In genomic region chr1:32817159-32817814, GRCh38 we compare ENCODE assay signal across 1 cellular context.
TF ChIP-seq lines count a peak whose summit lies in the region.

TSS of gene S100PBP (plus strand) at chr1:32817653. CDS start at chr1:32826100, 8,447 bp downstream.
TSS of gene YARS1 (minus strand) at chr1:32817358. CDS start at chr1:32817244, 114 bp downstream.

TF ChIP-seq in HepG2, 621 proteins besides CTCF, POLR2A, EP300 and RAD21 (continued from another document and continues in another):
- TF ChIP-seq, protein P1, sequence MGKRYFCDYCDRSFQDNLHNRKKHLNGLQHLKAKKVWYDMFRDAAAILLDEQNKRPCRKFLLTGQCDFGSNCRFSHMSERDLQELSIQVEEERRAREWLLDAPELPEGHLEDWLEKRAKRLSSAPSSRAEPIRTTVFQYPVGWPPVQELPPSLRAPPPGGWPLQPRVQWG (CRISPR knock-in tag; IDR thresholded peaks at IDR 0.05; ENCODE audit: borderline replicate concordance, low read depth), result no peak
- TF ChIP-seq SNAPC4 (CRISPR knock-in tag; IDR thresholded peaks at IDR 0.05) (0 out of 2 replicates have a peak, but pooled peaks have one; percentile 81), DRAP1 (CRISPR knock-in tag; IDR thresholded peaks at IDR 0.05) (peak; percentile 89; the same call in 1 of the 2 replicates), TCF7L2 (IDR thresholded peaks at IDR 0.05; ENCODE audit: low read depth, low read length) (no peak), ZNF441 (CRISPR knock-in tag; IDR thresholded peaks at IDR 0.05; ENCODE audit: borderline replicate concordance) (peak; percentile 98), SPEN (CRISPR knock-in tag; IDR thresholded peaks at IDR 0.05; ENCODE audit: low read depth) (peak; percentile 94), ZNF335 (CRISPR knock-in tag; IDR thresholded peaks at IDR 0.05) (peak; percentile 74; the same call in 1 of the 2 replicates), ZNF710 (CRISPR knock-in tag; IDR thresholded peaks at IDR 0.05; ENCODE audit: borderline replicate concordance) (peak; percentile 39; the same call in 1 of the 2 replicates), PITX1 (CRISPR knock-in tag; IDR thresholded peaks at IDR 0.05) (peak; percentile 79), TBX3 (IDR thresholded peaks at IDR 0.05; ENCODE audit: borderline replicate concordance) (peak; percentile 74; the same call in 1 of the 2 replicates), BRD4 (CRISPR knock-in tag; IDR thresholded peaks at IDR 0.05) (no peak; the same call in 1 of the 2 replicates), CAMTA2 (CRISPR knock-in tag; IDR thresholded peaks at IDR 0.05; ENCODE audit: borderline replicate concordance) (no peak; the same call in 1 of the 2 replicates), ZNF530 (CRISPR knock-in tag; IDR thresholded peaks at IDR 0.05; ENCODE audit: low read depth) (no peak), ETV6 (CRISPR knock-in tag; conservative IDR thresholded peaks at IDR 0.05) (peak; percentile 94), ZNF12 (CRISPR knock-in tag; IDR thresholded peaks at IDR 0.05) (peak; percentile 83), CREB1 (IDR thresholded peaks at IDR 0.05) (peak; percentile 75), CREB1 (CRISPR knock-in tag; IDR thresholded peaks at IDR 0.05) (peak; percentile 89), CCAR2 (optimal IDR thresholded peaks at IDR 0.05; ENCODE audit: low read depth, low read length) (peak; percentile 92), PRDM10 (CRISPR knock-in tag; IDR thresholded peaks at IDR 0.05; ENCODE audit: low read depth) (peak; percentile 70; the same call in 1 of the 2 replicates), TFDP1 (CRISPR knock-in tag; IDR thresholded peaks at IDR 0.05; ENCODE audit: borderline replicate concordance) (peak; percentile 87), ZNF451 (CRISPR knock-in tag; IDR thresholded peaks at IDR 0.05) (0 out of 2 replicates have a peak, but pooled peaks have one; percentile 55), CEBPG (CRISPR knock-in tag; IDR thresholded peaks at IDR 0.05) (peak; percentile 100), RERE (CRISPR knock-in tag; IDR thresholded peaks at IDR 0.05; ENCODE audit: low read depth) (peak; percentile 47; the same call in 1 of the 2 replicates), ZIK1 (CRISPR knock-in tag; IDR thresholded peaks at IDR 0.05; ENCODE audit: borderline replicate concordance, low read depth) (peak; percentile 36; the same call in 1 of the 2 replicates), ZNF33B (CRISPR knock-in tag; IDR thresholded peaks at IDR 0.05) (no peak; the same call in 1 of the 2 replicates), HCFC1 (IDR thresholded peaks at IDR 0.05; ENCODE audit: low read depth, low read length) (peak; percentile 79), KDM5A (IDR thresholded peaks at IDR 0.05; ENCODE audit: borderline replicate concordance, low read length) (peak; percentile 90), RFXAP (CRISPR knock-in tag; IDR thresholded peaks at IDR 0.05; ENCODE audit: borderline replicate concordance) (peak; percentile 86; the same call in 1 of the 2 replicates), ZNF24 (IDR thresholded peaks at IDR 0.05) (peak; percentile 42; the same call in 1 of the 2 replicates), ZNF570 (CRISPR knock-in tag; IDR thresholded peaks at IDR 0.05; ENCODE audit: borderline replicate concordance) (no peak), IKZF1 (IDR thresholded peaks at IDR 0.05) (no peak)
- TF ChIP-seq, protein P2, sequence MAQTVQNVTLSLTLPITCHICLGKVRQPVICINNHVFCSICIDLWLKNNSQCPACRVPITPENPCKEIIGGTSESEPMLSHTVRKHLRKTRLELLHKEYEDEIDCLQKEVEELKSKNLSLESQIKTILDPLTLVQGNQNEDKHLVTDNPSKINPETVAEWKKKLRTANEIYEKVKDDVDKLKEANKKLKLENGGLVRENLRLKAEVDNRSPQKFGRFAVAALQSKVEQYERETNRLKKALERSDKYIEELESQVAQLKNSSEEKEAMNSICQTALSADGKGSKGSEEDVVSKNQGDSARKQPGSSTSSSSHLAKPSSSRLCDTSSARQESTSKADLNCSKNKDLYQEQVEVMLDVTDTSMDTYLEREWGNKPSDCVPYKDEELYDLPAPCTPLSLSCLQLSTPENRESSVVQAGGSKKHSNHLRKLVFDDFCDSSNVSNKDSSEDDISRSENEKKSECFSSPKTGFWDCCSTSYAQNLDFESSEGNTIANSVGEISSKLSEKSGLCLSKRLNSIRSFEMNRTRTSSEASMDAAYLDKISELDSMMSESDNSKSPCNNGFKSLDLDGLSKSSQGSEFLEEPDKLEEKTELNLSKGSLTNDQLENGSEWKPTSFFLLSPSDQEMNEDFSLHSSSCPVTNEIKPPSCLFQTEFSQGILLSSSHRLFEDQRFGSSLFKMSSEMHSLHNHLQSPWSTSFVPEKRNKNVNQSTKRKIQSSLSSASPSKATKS (CRISPR knock-in tag; IDR thresholded peaks at IDR 0.05), result no peak
- TF ChIP-seq, protein P3, sequence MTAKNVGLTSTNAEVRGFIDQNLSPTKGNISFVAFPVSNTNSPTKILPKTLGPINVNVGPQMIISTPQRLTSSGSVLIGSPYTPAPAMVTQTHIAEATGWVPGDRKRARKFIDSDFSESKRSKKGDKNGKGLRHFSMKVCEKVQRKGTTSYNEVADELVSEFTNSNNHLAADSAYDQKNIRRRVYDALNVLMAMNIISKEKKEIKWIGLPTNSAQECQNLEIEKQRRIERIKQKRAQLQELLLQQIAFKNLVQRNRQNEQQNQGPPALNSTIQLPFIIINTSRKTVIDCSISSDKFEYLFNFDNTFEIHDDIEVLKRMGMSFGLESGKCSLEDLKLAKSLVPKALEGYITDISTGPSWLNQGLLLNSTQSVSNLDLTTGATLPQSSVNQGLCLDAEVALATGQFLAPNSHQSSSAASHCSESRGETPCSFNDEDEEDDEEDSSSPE (CRISPR knock-in tag; IDR thresholded peaks at IDR 0.05), result peak; percentile 81
